Comparison of ENCODE assay signal across 1 cellular context in the genomic region with DNA sequence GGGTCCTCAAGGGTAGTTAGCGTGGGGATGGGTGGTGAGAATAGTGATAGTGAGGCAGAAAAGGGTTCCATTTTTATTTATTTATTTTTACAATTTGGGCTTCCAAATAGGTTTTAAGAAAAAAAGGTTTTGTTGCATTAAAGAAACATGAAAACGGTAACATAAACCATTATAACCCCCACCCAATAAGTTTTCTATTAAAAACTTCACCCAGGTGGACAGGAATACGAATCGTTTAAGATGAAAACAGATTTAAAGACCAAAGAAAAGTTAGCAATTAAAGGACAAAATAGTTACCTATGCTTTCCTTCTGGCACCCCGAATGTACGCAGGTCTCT.
TF ChIP-seq lines count a peak whose summit lies in the region.

No MANE protein-coding gene starts in this region.

TF ChIP-seq in H1, 55 proteins besides CTCF, POLR2A, EP300 and RAD21 (continued from another document):
- TF ChIP-seq, protein P1, sequence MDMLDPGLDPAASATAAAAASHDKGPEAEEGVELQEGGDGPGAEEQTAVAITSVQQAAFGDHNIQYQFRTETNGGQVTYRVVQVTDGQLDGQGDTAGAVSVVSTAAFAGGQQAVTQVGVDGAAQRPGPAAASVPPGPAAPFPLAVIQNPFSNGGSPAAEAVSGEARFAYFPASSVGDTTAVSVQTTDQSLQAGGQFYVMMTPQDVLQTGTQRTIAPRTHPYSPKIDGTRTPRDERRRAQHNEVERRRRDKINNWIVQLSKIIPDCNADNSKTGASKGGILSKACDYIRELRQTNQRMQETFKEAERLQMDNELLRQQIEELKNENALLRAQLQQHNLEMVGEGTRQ (IDR thresholded peaks at IDR 0.05; ENCODE audit: low read length), result no peak
- TF ChIP-seq GABPA (IDR thresholded peaks at IDR 0.05; ENCODE audit: borderline replicate concordance, insufficient read depth, low read length), result no peak
- no peak for TF ChIP-seq SRF (IDR thresholded peaks at IDR 0.05; ENCODE audit: low read depth, low read length)
- TF ChIP-seq POU5F1 (IDR thresholded peaks at IDR 0.05; ENCODE audit: low read depth, low read length), result no peak
- TF ChIP-seq, protein P2, sequence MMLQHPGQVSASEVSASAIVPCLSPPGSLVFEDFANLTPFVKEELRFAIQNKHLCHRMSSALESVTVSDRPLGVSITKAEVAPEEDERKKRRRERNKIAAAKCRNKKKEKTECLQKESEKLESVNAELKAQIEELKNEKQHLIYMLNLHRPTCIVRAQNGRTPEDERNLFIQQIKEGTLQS (IDR thresholded peaks at IDR 0.05; ENCODE audit: insufficient read depth, low read depth, low read length), result no peak
- no peak for TF ChIP-seq SIRT6 (IDR thresholded peaks at IDR 0.05; ENCODE audit: low read length)
- TF ChIP-seq CTBP2 (IDR thresholded peaks at IDR 0.05; ENCODE audit: borderline replicate concordance, insufficient read depth, insufficient read length, low read length), result no peak
